19 cellular contexts compared by ENCODE assay signal in genomic region chr10:51910189-51910588, GRCh38.
"Had no signal": no experiment of that assay in that cellular context is flagged by ENCODE, and none has a peak within 500 bp of the region (broad histone marks: within the 10 kb centered on the region; RNA-seq: fewer than 3 reads in every experiment).

No MANE protein-coding gene starts in this region.

- H3K27ac ChIP-seq: coronary artery, right atrium auricular region, skin epidermis, thyroid gland had no signal

- H3K36me3 ChIP-seq: heart left ventricle, right atrium auricular region, thyroid gland had no signal

- H3K4me1 ChIP-seq: right atrium auricular region had no signal

- DNase-seq: activated CD4-positive, alpha-beta T cell treated with anti-CD3 and anti-CD28 coated beads, Interleukin-2, amount 10 ng/mL, durations not matched to agents 7 days and 5 days; activated naive CD8-positive, alpha-beta T cell treated with anti-CD3 and anti-CD28 coated beads for 36 hours; central memory CD4-positive, alpha-beta T cell; effector CD4-positive, alpha-beta T cell; foreskin melanocyte; heart left ventricle; kidney glomerular epithelial cell; left ventricle myocardium superior; mesenchymal stem cell; natural killer cell; occipital lobe; stimulated activated CD4-positive, alpha-beta T cell treated with anti-CD3 and anti-CD28 coated beads, Interleukin-15, amount 100 ng/mL, for 24 hours; stimulated activated CD4-positive, alpha-beta T cell treated with anti-CD3 and anti-CD28 coated beads, Interleukin-4, amount 100 ng/mL, for 1 hour; stimulated activated naive B cell treated with anti-CD40 and anti-IgM and Interleukin-4, amounts not matched to agents 10 μg/mL and 1 μg/mL and 100 μg/mL, for 72 hours; T-helper 2 cell; thyroid gland had no signal

- ATAC-seq: heart left ventricle; left ventricle myocardium superior; natural killer cell; stimulated activated naive B cell treated with anti-CD40 and anti-IgM and Interleukin-4, amounts not matched to agents 10 μg/mL and 1 μg/mL and 100 μg/mL, for 72 hours had no signal

- H3K4me3 ChIP-seq: coronary artery, heart left ventricle, right atrium auricular region, skin epidermis, thyroid gland had no signal

- H3K27me3 ChIP-seq: heart left ventricle, right atrium auricular region, thyroid gland had no signal

- H3K9me3 ChIP-seq: heart left ventricle, right atrium auricular region, thyroid gland had no signal
